Comparison of ENCODE assay signal across 8 cellular contexts in genomic region chr5:177311723-177312648, GRCh38. TPM values are rescaled to one million over a fixed set of nuclear protein-coding genes. Genes with fewer than 3 reads are reported as not detected.
DNase-seq lines count a peak whose midpoint lies in the region; ATAC-seq and TF ChIP-seq lines count a peak whose summit lies in the region.

TSS of gene MXD3 (minus strand) at chr5:177311898. CDS start at chr5:177311830, 68 bp downstream.

- peaks cover 0 to 12% of the 10 kb centered on the region in 2 donors for H3K36me3 ChIP-seq in left lung

- TF ChIP-seq CTCF in C4-2B (conservative IDR thresholded peaks at IDR 0.05) (no peak), choroid plexus epithelial cell (conservative IDR thresholded peaks at IDR 0.05; ENCODE audit: low read depth, low read length) (no peak), left lung (IDR thresholded peaks at IDR 0.05) (no peak)

- no peaks in the 10 kb centered on the region for H3K9me3 ChIP-seq in left lung

- peak; percentile 85 to 96 for DNase-seq in NCI-H526 (lab: John Stamatoyannopoulos, UW)
- peak; percentile 95 to 97 for DNase-seq in activated CD4-positive, alpha-beta T cell treated with anti-CD3 and anti-CD28 coated beads for 4 hours
- peak; percentile 93 for DNase-seq in choroid plexus epithelial cell (ENCODE audit: low read depth)
- peak; percentile 95 for DNase-seq in left lung
- DNase-seq in stimulated activated CD4-positive, alpha-beta T cell treated with anti-CD3 and anti-CD28 coated beads, Interleukin-2, amount 100 ng/mL, for 24 hours: peak; percentile 96 to 99

- ATAC-seq in GM19351 (IDR thresholded peaks at IDR 0.05; ENCODE audit: unreplicated experiment) (peak; percentile 72), HG03469 (IDR thresholded peaks at IDR 0.05; ENCODE audit: unreplicated experiment) (peak; percentile 42), left lung (peak; percentile 93)

- H3K4me1 ChIP-seq in left lung: peaks cover 17 to 63% of the 10 kb centered on the region in 2 donors

- intact Hi-C loops in left lung (cut with DNase I): no loop called here

- H3K4me3 ChIP-seq in choroid plexus epithelial cell (ENCODE audit: low read depth, low read length): peak within 1 kb of the TSS; percentile 69
- peak within 1 kb of the TSS; percentile 44 to 55 for H3K4me3 ChIP-seq in left lung

- no peaks in the 10 kb centered on the region for H3K27me3 ChIP-seq in left lung

- H3K27ac ChIP-seq in C4-2B (peak within 1 kb of the TSS; percentile 87), left lung (peak within 1 kb of the TSS in 1 of 2 donors; percentile 89)

RNA-seq across cellular contexts. Expression of gene MXD3, which starts in this region (rescaled TPM):
- total RNA-seq in left lung: 10 to 100 TPM; 10.8 to 12.4 TPM

Comparison
In these comparisons a context has a peak if more than half of its experiments do, and no peak if none do; other contexts are left out.
1. ATAC-seq: peak in every context shown above with its lines; median percentile 93 in left lung; 72 in GM19351; 42 in HG03469.